In the genomic region with DNA sequence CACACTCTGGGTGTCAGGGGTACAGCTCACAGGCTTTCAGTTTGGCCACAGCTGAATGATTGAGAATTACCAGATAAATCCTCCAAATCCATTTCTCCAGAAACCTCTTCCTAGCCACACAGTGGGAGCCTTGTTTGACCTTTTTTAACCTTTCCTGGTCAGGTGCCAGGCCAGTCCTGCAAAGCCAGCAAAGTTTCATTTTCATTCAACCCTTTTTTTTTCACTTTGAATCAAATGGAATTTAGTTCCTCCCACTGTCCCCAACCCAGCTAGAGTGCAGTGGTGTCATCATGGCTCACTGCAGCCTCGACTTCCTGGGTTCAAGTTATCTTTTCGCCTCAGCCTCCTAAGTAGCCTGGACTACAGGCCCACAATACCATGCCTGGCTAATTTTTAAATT, we compare ENCODE assay signal across 12 cellular contexts.
"Had no signal": no experiment of that assay in that cellular context is flagged by ENCODE, and none has a peak within 500 bp of the region (broad histone marks: within the 10 kb centered on the region; RNA-seq: fewer than 3 reads in every experiment).

No MANE protein-coding gene starts in this region.

- H3K27ac ChIP-seq: coronary artery, heart left ventricle, left lung, psoas muscle, sigmoid colon had no signal

- ATAC-seq: heart left ventricle, left lung, psoas muscle had no signal

- DNase-seq: activated CD4-positive, alpha-beta T cell treated with anti-CD3 and anti-CD28 coated beads, Interleukin-2, amount 50 U/mL, for 4 hours; activated naive CD4-positive, alpha-beta T cell; activated T-cell treated with anti-CD3 and anti-CD28 coated beads, Interleukin-2, amount 50 U/mL, for 48 hours; effector CD4-positive, alpha-beta T cell; foreskin melanocyte; heart left ventricle; islet precursor cell; left lung; psoas muscle; sigmoid colon; stimulated activated CD4-positive, alpha-beta T cell treated with anti-CD3 and anti-CD28 coated beads, Interleukin-2, amount 100 ng/mL, for 48 hours had no signal

- H3K9me3 ChIP-seq: heart left ventricle, left lung, psoas muscle, sigmoid colon had no signal

- H3K4me3 ChIP-seq: coronary artery, heart left ventricle, left lung, psoas muscle, sigmoid colon had no signal

- H3K27me3 ChIP-seq: heart left ventricle, left lung, sigmoid colon had no signal

- H3K4me1 ChIP-seq: left lung, psoas muscle had no signal
